Comparison of ENCODE assay signal across 13 cellular contexts in the genomic region with DNA sequence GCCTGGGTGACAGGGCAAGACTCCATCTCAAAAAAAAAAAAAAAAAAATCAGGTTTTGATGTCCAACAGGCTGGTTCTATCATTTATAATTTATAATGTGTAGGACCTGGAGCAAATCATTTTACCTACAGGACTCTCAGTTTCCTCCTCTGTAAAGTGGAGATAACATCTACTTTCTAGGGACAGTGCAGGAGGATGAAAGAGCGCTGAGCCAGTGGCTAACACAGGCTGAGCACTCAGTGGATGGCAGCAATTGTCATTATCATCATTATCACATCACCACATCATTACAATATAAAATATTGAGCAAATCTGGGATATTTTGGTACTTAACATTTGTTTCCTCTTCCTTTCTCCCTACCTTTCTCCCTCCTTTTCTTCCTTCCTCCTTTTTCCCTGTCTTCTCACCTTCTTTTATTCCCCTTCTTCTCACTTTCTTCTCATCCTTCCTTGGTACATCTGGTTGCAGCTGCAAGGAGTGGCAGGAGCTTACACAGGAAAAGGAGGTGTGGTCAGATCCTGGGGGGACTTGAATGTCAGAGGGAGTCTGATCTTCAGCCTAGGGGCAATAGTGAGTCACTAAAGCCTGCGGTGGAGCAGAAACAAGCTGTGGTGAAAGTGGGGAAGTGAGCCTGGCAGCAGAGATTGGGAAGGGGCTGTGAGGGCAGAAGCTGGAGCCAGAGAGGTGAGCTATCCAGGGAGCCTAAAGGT. TPM values are rescaled to one million over a fixed set of nuclear protein-coding genes. Genes with fewer than 3 reads are reported as not detected.
DNase-seq lines count a peak whose midpoint lies in the region; ATAC-seq and TF ChIP-seq lines count a peak whose summit lies in the region.
"Had no signal": no experiment of that assay in that cellular context is flagged by ENCODE, and none has a peak within 500 bp of the region (broad histone marks: within the 10 kb centered on the region; RNA-seq: fewer than 3 reads in every experiment).

No MANE protein-coding gene starts in this region.

- ATAC-seq in foreskin keratinocyte (peak; percentile 56), GM19035 (IDR thresholded peaks at IDR 0.05; ENCODE audit: unreplicated experiment) (no peak), left ventricle myocardium superior (no peak)
- ATAC-seq: CD8-positive, alpha-beta T cell; heart left ventricle had no signal

- H3K4me3 ChIP-seq in Jurkat, Clone E6-1 (ENCODE audit: low read length): no peak overlapping the region

- peaks cover 52% of the 10 kb centered on the region for H3K27me3 ChIP-seq in foreskin keratinocyte

- intact Hi-C loops in left ventricle myocardium superior (cut with micrococcal nuclease): no loop called here
- intact Hi-C loops in CD14-positive monocyte (cut with micrococcal nuclease): no loop called here

- TF ChIP-seq CTCF in foreskin keratinocyte (conservative IDR thresholded peaks at IDR 0.05) (no peak), CD14-positive monocyte (IDR thresholded peaks at IDR 0.05) (no peak)

- peaks cover 3 to 22% (median 19%) of the 10 kb centered on the region in 3 donors for H3K27me3 Mint-ChIP-seq in CD14-positive monocyte (ENCODE audit: low read depth in 3 of 3)

- H3K9me3 Mint-ChIP-seq in CD14-positive monocyte: peaks cover 2 to 17% (median 5%) of the 10 kb centered on the region in 7 donors

- H3K4me1 ChIP-seq in foreskin keratinocyte: no peaks in the 10 kb centered on the region

- H3K4me3 Mint-ChIP-seq in CD14-positive monocyte: no peak overlapping the region
- H3K4me3 Mint-ChIP-seq: activated naive CD4-positive, alpha-beta T cell treated with anti-CD3 and anti-CD28 coated beads, Interleukin-2, amount 10 ng/mL, durations not matched to agents 7 days and 5 days; CD8-positive, alpha-beta T cell; dendritic cell treated with granulocyte-macrophage colony-stimulating factor and Interleukin-4, amounts not matched to agents 40 ng/mL and 50 ng/mL, for 4 days had no signal

- H3K27ac ChIP-seq in foreskin keratinocyte: no peak overlapping the region
- H3K27ac ChIP-seq: heart left ventricle, spleen had no signal

- no peaks in the 10 kb centered on the region for H3K36me3 Mint-ChIP-seq in CD14-positive monocyte
- H3K36me3 Mint-ChIP-seq: activated naive CD4-positive, alpha-beta T cell treated with anti-CD3 and anti-CD28 coated beads, Interleukin-2, amount 10 ng/mL, durations not matched to agents 7 days and 5 days; CD8-positive, alpha-beta T cell had no signal

- DNase-seq in EL (peak; percentile 62), SK-N-DZ (ENCODE audit: low spot score) (peak; percentile 76), foreskin keratinocyte (peak in 1 of 2 donors; percentile 9), NCI-H2171 treated with DMSO at 0.1 percent for 48 hours (lab: John Stamatoyannopoulos, UW) (no peak), left ventricle myocardium superior (no peak), CD14-positive monocyte (ENCODE audit: low spot score) (no peak)
- DNase-seq in Jurkat, Clone E6-1 (ENCODE audit: low read depth, low spot score): peak; percentile 17
- DNase-seq: activated naive CD4-positive, alpha-beta T cell treated with anti-CD3 and anti-CD28 coated beads, Interleukin-2, amount 10 ng/mL, durations not matched to agents 7 days and 5 days; CD8-positive, alpha-beta T cell; heart left ventricle; spleen had no signal

- H3K27ac Mint-ChIP-seq in CD14-positive monocyte: peak overlapping the region in 1 of 7 donors; percentile 11
- H3K27ac Mint-ChIP-seq: activated naive CD4-positive, alpha-beta T cell treated with anti-CD3 and anti-CD28 coated beads, Interleukin-2, amount 10 ng/mL, durations not matched to agents 7 days and 5 days; CD8-positive, alpha-beta T cell; dendritic cell treated with granulocyte-macrophage colony-stimulating factor and Interleukin-4, amounts not matched to agents 40 ng/mL and 50 ng/mL, for 4 days had no signal

- H3K4me1 Mint-ChIP-seq in CD14-positive monocyte: peaks cover 10% of the 10 kb centered on the region
- H3K4me1 Mint-ChIP-seq: activated naive CD4-positive, alpha-beta T cell treated with anti-CD3 and anti-CD28 coated beads, Interleukin-2, amount 10 ng/mL, durations not matched to agents 7 days and 5 days had no signal

RNA-seq across cellular contexts. Expression of a gene that starts 24.6 kb away (rescaled TPM):
- 162 TPM for polyA plus RNA-seq in Jurkat, Clone E6-1 (2012; ENCODE audit: insufficient read depth, insufficient read length)
- polyA plus RNA-seq in SK-N-DZ (2014; cell fraction: cytosol; rRNA removed): 65.9 and 74.2 TPM in 2 replicates
- 33.6 and 55.4 TPM in 2 replicates for polyA plus RNA-seq in SK-N-DZ (2014; cell fraction: nucleus; rRNA removed)
- 52.5 and 63.1 TPM in 2 replicates for total RNA-seq in foreskin keratinocyte
- polyA plus RNA-seq in foreskin keratinocyte: 55.6 and 60.6 TPM in 2 replicates
- total RNA-seq in left ventricle myocardium superior: 63.4 TPM
- 10 to 100 TPM; 77.3 to 83.2 TPM for polyA plus RNA-seq in CD14-positive monocyte

Comparison
In these comparisons a context has a peak if more than half of its experiments do, and no peak if none do; other contexts are left out.
1. DNase-seq: peak in EL (single experiment), Jurkat, Clone E6-1 (single experiment) and SK-N-DZ (single experiment); none in NCI-H2171 treated with DMSO at 0.1 percent for 48 hours (single experiment), left ventricle myocardium superior (single experiment) and CD14-positive monocyte (single experiment).